In the genomic region with DNA sequence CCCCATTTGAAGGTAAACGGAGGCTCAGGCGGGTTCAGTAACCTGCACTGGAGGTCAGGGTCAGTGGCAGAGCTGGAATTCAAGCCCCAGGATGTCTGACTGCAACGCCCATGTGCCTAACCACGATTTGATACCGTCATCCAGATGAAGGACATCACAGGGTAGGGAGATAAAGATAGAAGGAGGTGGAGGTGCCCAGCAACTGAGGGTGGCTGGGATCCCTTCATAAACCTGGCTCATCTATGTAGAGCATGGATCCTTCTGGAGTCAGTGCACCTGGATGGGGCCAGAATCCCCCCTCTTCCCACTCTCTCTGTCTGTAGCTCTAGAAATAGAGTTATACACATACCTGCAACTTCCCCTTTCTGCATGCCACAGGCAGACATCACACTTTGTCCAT, we compare ENCODE assay signal across 27 cellular contexts. TPM values are rescaled to one million over a fixed set of nuclear protein-coding genes. Genes with fewer than 3 reads are reported as not detected.
"Had no signal": no experiment of that assay in that cellular context is flagged by ENCODE, and none has a peak within 500 bp of the region (broad histone marks: within the 10 kb centered on the region; RNA-seq: fewer than 3 reads in every experiment).

No MANE protein-coding gene starts in this region.

- DNase-seq: activated CD4-positive, alpha-beta memory T cell treated with anti-CD3 and anti-CD28 coated beads, Interleukin-2, amount 10 ng/mL, durations not matched to agents 7 days and 5 days; activated CD4-positive, alpha-beta T cell treated with anti-CD3 and anti-CD28 coated beads, Interleukin-2, amount 50 U/mL, for 1 hour; activated CD4-positive, CD25-positive, alpha-beta regulatory T cell; activated gamma-delta T cell; activated naive CD4-positive, alpha-beta T cell treated with anti-CD3 and anti-CD28 coated beads for 36 hours; activated T-cell treated with anti-CD3 and anti-CD28 coated beads for 4 hours; activated T-cell treated with anti-CD3 and anti-CD28 coated beads, Interleukin-2, amount 50 U/mL, for 48 hours; amygdala; NCI-H1105; NCI-H1436 treated with DMSO at 0.1 percent for 48 hours; NCI-H187; NCI-H2081; NCI-H510A treated with DMSO at 0.1 percent for 48 hours; NCI-H69; NK-92 treated with Interleukin-12 subunit alpha and Interleukin-12 subunit beta, amount 100 ng/mL, for 24 hours; Peyer's patch; SHP77 treated with DMSO at 0.1 percent for 48 hours; T-helper 1 cell had no signal

- H3K27me3 ChIP-seq: Peyer's patch had no signal

- H3K4me1 ChIP-seq: Peyer's patch had no signal

- ATAC-seq: activated T-helper 17 cell treated with anti-CD3 and anti-CD28 coated beads, Interleukin-2, amount 50 U/mL, for 72 hours had no signal

- H3K36me3 ChIP-seq: Peyer's patch had no signal

- H3K27ac ChIP-seq: Peyer's patch, RWPE1, VCaP had no signal

- H3K9me3 ChIP-seq: Peyer's patch had no signal

- H3K4me3 ChIP-seq: Peyer's patch had no signal

RNA-seq across cellular contexts. Expression of a gene that starts 41.3 kb away (rescaled TPM):
- total RNA-seq: LHCN-M2, M059J, SK-MEL-5 had no signal

RNA-seq across cellular contexts. Expression of a gene that starts 51.2 kb away (rescaled TPM):
- total RNA-seq: activated CD4-positive, alpha-beta memory T cell treated with anti-CD3 and anti-CD28 coated beads, Interleukin-2, amount 10 ng/mL, durations not matched to agents 7 days and 5 days; activated CD8-positive, alpha-beta memory T cell treated with anti-CD3 and anti-CD28 coated beads for 36 hours; activated naive CD4-positive, alpha-beta T cell treated with anti-CD3 and anti-CD28 coated beads for 36 hours; activated T-helper 17 cell treated with anti-CD3 and anti-CD28 coated beads, Interleukin-2, amount 50 U/mL, for 72 hours; astrocyte; LHCN-M2; M059J; Peyer's patch; SK-MEL-5; T-helper 2 cell treated with Interferon-gamma antibody and Interleukin-4, amounts not matched to agents 100 ng/mL and 5 ng/mL, for 36 hours had no signal
